ENCODE assay signal across 10 cellular contexts in the genomic region with DNA sequence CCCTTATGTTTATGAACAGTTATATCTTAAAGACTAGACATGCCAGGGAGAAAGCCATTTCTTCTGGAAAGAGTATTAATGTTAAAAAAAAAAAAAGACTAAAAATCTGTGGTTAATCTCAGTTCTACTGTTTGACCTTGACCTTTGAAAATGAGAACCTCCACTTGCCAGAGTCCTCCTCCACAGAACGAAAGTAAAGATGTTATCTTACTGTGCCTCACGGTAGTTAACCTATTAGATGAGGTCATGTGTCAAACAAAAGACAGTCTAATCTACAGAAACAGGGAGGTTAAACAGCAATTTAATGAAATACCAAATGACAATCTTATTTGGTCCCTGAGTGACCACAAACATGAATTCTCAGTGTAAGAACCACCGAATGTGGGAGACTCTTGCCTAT. TPM values are rescaled to one million over a fixed set of nuclear protein-coding genes. Genes with fewer than 3 reads are reported as not detected.
A peak's percentile ranks its signal among the peaks of the same experiment; 100 is the strongest.
DNase-seq lines count a peak whose midpoint lies in the region; ATAC-seq and TF ChIP-seq lines count a peak whose summit lies in the region.
"Had no signal": no experiment of that assay in that cellular context is flagged by ENCODE, and none has a peak within 500 bp of the region (broad histone marks: within the 10 kb centered on the region; RNA-seq: fewer than 3 reads in every experiment).

No MANE protein-coding gene starts in this region.

- peak overlapping the region; percentile 74 to 91 for H3K4me3 Mint-ChIP-seq in activated T-cell treated with anti-CD3 and anti-CD28 coated beads, Interleukin-2, amount 50 U/mL, for 72 hours
- peak overlapping the region in 2 of 3 donors; percentile 32 to 67 for H3K4me3 Mint-ChIP-seq in T-cell
- H3K4me3 Mint-ChIP-seq in stimulated activated naive CD8-positive, alpha-beta T cell treated with anti-CD3 and anti-CD28 coated beads, Interleukin-15, Interleukin-2, amounts not matched to agents 100 ng/mL and 50 ng/mL, for 24 hours: peak overlapping the region; percentile 72

- peak; percentile 62 to 72 for ATAC-seq in activated T-cell treated with anti-CD3 and anti-CD28 coated beads, Interleukin-2, amount 50 U/mL, for 72 hours (replicated peaks in 1 of 2)
- ATAC-seq in HG02885 (IDR thresholded peaks at IDR 0.05; ENCODE audit: poor library complexity, unreplicated experiment) (peak; percentile 70), T-cell (replicated peaks in 1 of 4) (peak; percentile 50 to 62 (median 56)), right cardiac atrium (no peak)

- H3K27me3 Mint-ChIP-seq in activated T-cell treated with anti-CD3 and anti-CD28 coated beads, Interleukin-2, amount 50 U/mL, for 72 hours (ENCODE audit: low read depth): no peaks in the 10 kb centered on the region
- no peaks in the 10 kb centered on the region for H3K27me3 Mint-ChIP-seq in T-cell
- H3K27me3 Mint-ChIP-seq in stimulated activated naive CD8-positive, alpha-beta T cell treated with anti-CD3 and anti-CD28 coated beads, Interleukin-15, Interleukin-2, amounts not matched to agents 100 ng/mL and 50 ng/mL, for 24 hours: no peaks in the 10 kb centered on the region

- POLR2A ChIA-PET in T-cell (lab: Charles Lee): interaction anchor here (1.2 to 1.3 kb wide), 2 partner anchors 22 to 407 kb away, joined by 4 to 8 read pairs; no protein-coding TSS in a partner anchor

- H3K27ac Mint-ChIP-seq in activated T-cell treated with anti-CD3 and anti-CD28 coated beads, Interleukin-2, amount 50 U/mL, for 72 hours: peak overlapping the region; percentile 96
- peak overlapping the region; percentile 80 to 93 for H3K27ac Mint-ChIP-seq in T-cell
- H3K27ac Mint-ChIP-seq in stimulated activated naive CD8-positive, alpha-beta T cell treated with anti-CD3 and anti-CD28 coated beads, Interleukin-15, Interleukin-2, amounts not matched to agents 100 ng/mL and 50 ng/mL, for 24 hours: peak overlapping the region; percentile 82

- no peaks in the 10 kb centered on the region for H3K9me3 Mint-ChIP-seq in activated T-cell treated with anti-CD3 and anti-CD28 coated beads, Interleukin-2, amount 50 U/mL, for 72 hours
- no peaks in the 10 kb centered on the region for H3K9me3 Mint-ChIP-seq in T-cell
- no peaks in the 10 kb centered on the region for H3K9me3 Mint-ChIP-seq in stimulated activated naive CD8-positive, alpha-beta T cell treated with anti-CD3 and anti-CD28 coated beads, Interleukin-15, Interleukin-2, amounts not matched to agents 100 ng/mL and 50 ng/mL, for 24 hours

- H3K9me3 ChIP-seq in ascending aorta (no peaks in the 10 kb centered on the region), right cardiac atrium (ENCODE audit: control insufficient read depth, low read length) (no peaks in the 10 kb centered on the region)
- H3K9me3 ChIP-seq: BLaER1 treated with 17β-estradiol and CSF1 and Interleukin-3, amounts not matched to agents 10 nM and 100 nM had no signal

- WGBS in right cardiac atrium: 24% methylated on average over 3 of the region's 3 CpGs

- DNase-seq in activated T-cell treated with anti-CD3 and anti-CD28 coated beads, Interleukin-2, amount 50 U/mL, for 72 hours: no peak
- no peak for DNase-seq in activated T-cell treated with anti-CD3 and anti-CD28 coated beads for 4 hours
- no peak for DNase-seq in T-cell
- DNase-seq in ascending aorta (ENCODE audit: low spot score in 2 of 2): no peak
- DNase-seq in DMS53 treated with DMSO at 0.1 percent for 48 hours (lab: John Stamatoyannopoulos, UW; ENCODE audit: unreplicated experiment): no peak
- no peak for DNase-seq in right cardiac atrium
- DNase-seq: NCI-H1694 treated with DMSO at 0.1 percent for 48 hours had no signal

- H3K27ac ChIP-seq in ascending aorta: peak overlapping the region in 1 of 2 donors; percentile 7
- H3K27ac ChIP-seq in right cardiac atrium (ENCODE audit: low read length): no peak overlapping the region
- H3K27ac ChIP-seq: BLaER1 treated with 17β-estradiol and CSF1 and Interleukin-3, amounts not matched to agents 10 nM and 100 nM had no signal

- H3K36me3 Mint-ChIP-seq in activated T-cell treated with anti-CD3 and anti-CD28 coated beads, Interleukin-2, amount 50 U/mL, for 72 hours (ENCODE audit: insufficient read depth in 2 of 2): no peaks in the 10 kb centered on the region
- no peaks in the 10 kb centered on the region for H3K36me3 Mint-ChIP-seq in T-cell
- no peaks in the 10 kb centered on the region for H3K36me3 Mint-ChIP-seq in stimulated activated naive CD8-positive, alpha-beta T cell treated with anti-CD3 and anti-CD28 coated beads, Interleukin-15, Interleukin-2, amounts not matched to agents 100 ng/mL and 50 ng/mL, for 24 hours (ENCODE audit: low read depth)

- no peaks in the 10 kb centered on the region for H3K36me3 ChIP-seq in ascending aorta
- H3K36me3 ChIP-seq: BLaER1 treated with 17β-estradiol and CSF1 and Interleukin-3, amounts not matched to agents 10 nM and 100 nM had no signal

- H3K4me1 ChIP-seq in ascending aorta: peaks cover 8 to 29% of the 10 kb centered on the region in 2 donors
- H3K4me1 ChIP-seq in right cardiac atrium (ENCODE audit: control insufficient read depth, insufficient read depth, low read length): peaks cover 7% of the 10 kb centered on the region

- H3K4me3 ChIP-seq in ascending aorta (no peak overlapping the region), right cardiac atrium (ENCODE audit: low read length) (no peak overlapping the region)
- H3K4me3 ChIP-seq: BLaER1 treated with 17β-estradiol and CSF1 and Interleukin-3, amounts not matched to agents 10 nM and 100 nM had no signal

- peaks cover 68% of the 10 kb centered on the region for H3K4me1 Mint-ChIP-seq in activated T-cell treated with anti-CD3 and anti-CD28 coated beads, Interleukin-2, amount 50 U/mL, for 72 hours (ENCODE audit: low read depth)
- H3K4me1 Mint-ChIP-seq in T-cell: peaks cover 65 to 67% (median 66%) of the 10 kb centered on the region in 3 donors
- H3K4me1 Mint-ChIP-seq in stimulated activated naive CD8-positive, alpha-beta T cell treated with anti-CD3 and anti-CD28 coated beads, Interleukin-15, Interleukin-2, amounts not matched to agents 100 ng/mL and 50 ng/mL, for 24 hours (ENCODE audit: low read depth): peaks cover 71% of the 10 kb centered on the region

- CTCF ChIA-PET in T-cell (lab: Charles Lee): interaction anchor here (0.6 to 8.2 kb wide), 21 partner anchors 9 to 407 kb away, joined by 3 to 173 read pairs (median 7); no protein-coding TSS in a partner anchor

- TF ChIP-seq CTCF in ascending aorta (IDR thresholded peaks at IDR 0.05): no peak

- no peaks in the 10 kb centered on the region for H3K27me3 ChIP-seq in ascending aorta
- no peaks in the 10 kb centered on the region for H3K27me3 ChIP-seq in right cardiac atrium (ENCODE audit: control insufficient read depth, insufficient read depth)
- H3K27me3 ChIP-seq: BLaER1 treated with 17β-estradiol and CSF1 and Interleukin-3, amounts not matched to agents 10 nM and 100 nM had no signal

- intact Hi-C loops in ascending aorta (cut with DNase I) (loop anchor here (5.0 to 10.0 kb wide), 2 partner anchors 186 to 408 kb away; partner anchors contain the start of gene PSTPIP2), right cardiac atrium (cut with DNase I) (loop anchor here in 2 of 4 donors (5.0 to 10.0 kb wide), 3 partner anchors 211 to 408 kb away; partner anchors contain the start of gene PSTPIP2 (in 1 of the 2))

RNA-seq across cellular contexts. Expression of gene SLC14A2, which starts 51.2 kb away (rescaled TPM):
- under 1 TPM; 0.07 to 0.09 TPM for total RNA-seq in activated T-cell treated with anti-CD3 and anti-CD28 coated beads, Interleukin-2, amount 50 U/mL, for 72 hours
- total RNA-seq in T-cell: under 1 TPM in 3 of 5 donors, not detected in 2; 0.06 to 0.14 (median 0.06) TPM
- total RNA-seq in ascending aorta: not detected
- total RNA-seq in right cardiac atrium: under 1 TPM; 0.14 to 0.21 (median 0.18) TPM
- 0.07 TPM for polyA plus RNA-seq in right cardiac atrium

RNA-seq across cellular contexts. Expression of gene SLC14A1, which starts 57.5 kb away (rescaled TPM):
- 1 to 10 TPM; 6.0 to 6.2 TPM for total RNA-seq in activated T-cell treated with anti-CD3 and anti-CD28 coated beads, Interleukin-2, amount 50 U/mL, for 72 hours
- total RNA-seq in T-cell: 10 to 100 TPM in 1 of 5 donors, 1 to 10 TPM in 4; 1.8 to 30.8 (median 2.7) TPM
- 42.7 TPM for total RNA-seq in ascending aorta
- total RNA-seq in right cardiac atrium: 10 to 100 TPM in 1 of 4 donors, 1 to 10 TPM in 3; 5.2 to 15.7 (median 8.9) TPM
- polyA plus RNA-seq in right cardiac atrium: 11.5 TPM

Comparison
In these comparisons a context has a peak if more than half of its experiments do, and no peak if none do; other contexts are left out.
1. ATAC-seq: peak in activated T-cell treated with anti-CD3 and anti-CD28 coated beads, Interleukin-2, amount 50 U/mL, for 72 hours (2 of 2), HG02885 (single experiment) and T-cell (4 of 4); none in right cardiac atrium (0 of 2).
2. Peak in every context shown above with its lines, with median percentiles within 50 percentile points of each other: H3K27ac Mint-ChIP-seq and H3K4me3 Mint-ChIP-seq.